ENCODE assay signal across 8 cellular contexts in the genomic region with DNA sequence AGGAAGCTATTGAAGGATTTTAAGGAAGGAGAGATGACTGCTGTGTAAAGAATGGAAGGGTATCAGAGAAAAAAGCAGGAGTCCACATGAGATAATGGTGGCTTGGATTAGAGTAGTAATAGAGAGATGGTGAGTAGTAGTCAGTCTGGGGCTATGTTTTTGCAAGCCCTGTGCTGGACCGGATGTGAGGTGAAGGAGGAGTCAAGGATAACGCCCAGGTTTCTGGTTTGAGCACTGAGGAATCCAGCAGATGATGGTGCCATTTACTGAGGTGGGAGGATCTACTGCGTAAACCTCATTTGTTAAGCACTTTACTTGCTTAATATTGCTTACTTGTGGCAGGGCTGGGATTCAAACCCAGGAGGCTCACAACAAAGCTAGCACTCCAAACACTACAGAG. TPM values are rescaled to one million over a fixed set of nuclear protein-coding genes. Genes with fewer than 3 reads are reported as not detected.
DNase-seq lines count a peak whose midpoint lies in the region; ATAC-seq lines count a peak whose summit lies in the region.

No MANE protein-coding gene starts in this region.

- H3K27ac Mint-ChIP-seq in activated CD8-positive, alpha-beta memory T cell treated with anti-CD3 and anti-CD28 coated beads, Interleukin-2, amount 10 ng/mL, durations not matched to agents 7 days and 5 days = peak overlapping the region; percentile 84
- H3K27ac Mint-ChIP-seq in activated T-helper 1 cell treated with anti-CD3 and anti-CD28 coated beads, Interleukin-12 subunit alpha, Interleukin-12 subunit beta, Interleukin-2, Interleukin-4 antibody, amounts not matched to agents 30 ng/mL and 10 ng/mL and 1 ng/mL, durations not matched to agents 14 hours and 24 hours and 36 hours = peak overlapping the region; percentile 84

- peak overlapping the region; percentile 81 for H3K4me3 ChIP-seq in iPS-15b (ENCODE audit: low read depth, low read length)

- peak overlapping the region; percentile 89 for H3K4me3 Mint-ChIP-seq in activated CD8-positive, alpha-beta memory T cell treated with anti-CD3 and anti-CD28 coated beads, Interleukin-2, amount 10 ng/mL, durations not matched to agents 7 days and 5 days
- H3K4me3 Mint-ChIP-seq in activated T-helper 1 cell treated with anti-CD3 and anti-CD28 coated beads, Interleukin-12 subunit alpha, Interleukin-12 subunit beta, Interleukin-2, Interleukin-4 antibody, amounts not matched to agents 30 ng/mL and 10 ng/mL and 1 ng/mL, durations not matched to agents 14 hours and 24 hours and 36 hours = peak overlapping the region; percentile 99

- H3K4me1 ChIP-seq in iPS-15b (ENCODE audit: control insufficient read depth, insufficient read depth, low read length) = no peaks in the 10 kb centered on the region

- H3K9ac ChIP-seq in iPS-15b (ENCODE audit: low read depth, low read length) = peak overlapping the region; percentile 92

- H3K4me1 Mint-ChIP-seq in activated CD8-positive, alpha-beta memory T cell treated with anti-CD3 and anti-CD28 coated beads, Interleukin-2, amount 10 ng/mL, durations not matched to agents 7 days and 5 days = peaks cover 41% of the 10 kb centered on the region
- H3K4me1 Mint-ChIP-seq in activated T-helper 1 cell treated with anti-CD3 and anti-CD28 coated beads, Interleukin-12 subunit alpha, Interleukin-12 subunit beta, Interleukin-2, Interleukin-4 antibody, amounts not matched to agents 30 ng/mL and 10 ng/mL and 1 ng/mL, durations not matched to agents 14 hours and 24 hours and 36 hours (ENCODE audit: low read depth) = peaks cover 46% of the 10 kb centered on the region

- CTCF ChIA-PET in activated CD8-positive, alpha-beta memory T cell treated with anti-CD3 and anti-CD28 coated beads, Interleukin-2, amount 10 ng/mL, durations not matched to agents 7 days and 5 days (lab: Charles Lee) = interaction anchor here (1.2 to 3.0 kb wide), 6 partner anchors 8 to 332 kb away, joined by 3 to 21 read pairs (median 6); partner anchors contain the start of gene SLC26A2

- H3K27me3 Mint-ChIP-seq in activated CD8-positive, alpha-beta memory T cell treated with anti-CD3 and anti-CD28 coated beads, Interleukin-2, amount 10 ng/mL, durations not matched to agents 7 days and 5 days = no peaks in the 10 kb centered on the region
- no peaks in the 10 kb centered on the region for H3K27me3 Mint-ChIP-seq in activated T-helper 1 cell treated with anti-CD3 and anti-CD28 coated beads, Interleukin-12 subunit alpha, Interleukin-12 subunit beta, Interleukin-2, Interleukin-4 antibody, amounts not matched to agents 30 ng/mL and 10 ng/mL and 1 ng/mL, durations not matched to agents 14 hours and 24 hours and 36 hours (ENCODE audit: insufficient read depth)

- H3K36me3 ChIP-seq in iPS-15b (ENCODE audit: control insufficient read depth, insufficient read depth, low read length) = no peaks in the 10 kb centered on the region

- peaks cover 11% of the 10 kb centered on the region for H3K36me3 Mint-ChIP-seq in activated CD8-positive, alpha-beta memory T cell treated with anti-CD3 and anti-CD28 coated beads, Interleukin-2, amount 10 ng/mL, durations not matched to agents 7 days and 5 days
- peaks cover 18% of the 10 kb centered on the region for H3K36me3 Mint-ChIP-seq in activated T-helper 1 cell treated with anti-CD3 and anti-CD28 coated beads, Interleukin-12 subunit alpha, Interleukin-12 subunit beta, Interleukin-2, Interleukin-4 antibody, amounts not matched to agents 30 ng/mL and 10 ng/mL and 1 ng/mL, durations not matched to agents 14 hours and 24 hours and 36 hours (ENCODE audit: low read depth)

- no peak for ATAC-seq in activated CD8-positive, alpha-beta memory T cell treated with anti-CD3 and anti-CD28 coated beads, Interleukin-2, amount 10 ng/mL, durations not matched to agents 7 days and 5 days
- no peak for ATAC-seq in HG03139 (IDR thresholded peaks at IDR 0.05; ENCODE audit: unreplicated experiment)

- H3K9me3 ChIP-seq in iPS-15b (ENCODE audit: control insufficient read depth, insufficient read depth, low read length) = no peaks in the 10 kb centered on the region

- intact Hi-C loops in activated T-helper 1 cell treated with anti-CD3 and anti-CD28 coated beads, Interleukin-12 subunit alpha, Interleukin-12 subunit beta, Interleukin-2, Interleukin-4 antibody, amounts not matched to agents 30 ng/mL and 10 ng/mL and 1 ng/mL, durations not matched to agents 14 hours and 24 hours and 36 hours (cut with micrococcal nuclease) = no loop called here

- H3K27me3 ChIP-seq in iPS-15b (ENCODE audit: control insufficient read depth, insufficient read depth, low read length) = no peaks in the 10 kb centered on the region

- no peak for DNase-seq in activated CD8-positive, alpha-beta memory T cell treated with anti-CD3 and anti-CD28 coated beads, Interleukin-2, amount 10 ng/mL, durations not matched to agents 7 days and 5 days
- no peak for DNase-seq in activated CD8-positive, alpha-beta memory T cell treated with anti-CD3 and anti-CD28 coated beads, Interleukin-2, amount 50 U/mL, for 4 hours
- no peak for DNase-seq in activated T-helper 1 cell treated with anti-CD3 and anti-CD28 coated beads, Interleukin-12 subunit alpha, Interleukin-12 subunit beta, Interleukin-2, Interleukin-4 antibody, amounts not matched to agents 30 ng/mL and 10 ng/mL and 1 ng/mL, durations not matched to agents 14 hours and 24 hours and 36 hours (ENCODE audit: low spot score)
- DNase-seq in ureter (ENCODE audit: low spot score) (no peak), amniotic stem cell (lab: John Stamatoyannopoulos, UW) (no peak)

- peak overlapping the region; percentile 65 for H3K27ac ChIP-seq in temporal lobe (ENCODE audit: low read depth, low read length)

- no peaks in the 10 kb centered on the region for H3K9me3 Mint-ChIP-seq in activated CD8-positive, alpha-beta memory T cell treated with anti-CD3 and anti-CD28 coated beads, Interleukin-2, amount 10 ng/mL, durations not matched to agents 7 days and 5 days (ENCODE audit: low read depth)
- no peaks in the 10 kb centered on the region for H3K9me3 Mint-ChIP-seq in activated T-helper 1 cell treated with anti-CD3 and anti-CD28 coated beads, Interleukin-12 subunit alpha, Interleukin-12 subunit beta, Interleukin-2, Interleukin-4 antibody, amounts not matched to agents 30 ng/mL and 10 ng/mL and 1 ng/mL, durations not matched to agents 14 hours and 24 hours and 36 hours

RNA-seq across cellular contexts. Expression of gene TIGD6, which starts 1.1 kb away (rescaled TPM):
- 1 to 10 TPM; 1.7 to 2.9 TPM for total RNA-seq in activated CD8-positive, alpha-beta memory T cell treated with anti-CD3 and anti-CD28 coated beads, Interleukin-2, amount 10 ng/mL, durations not matched to agents 7 days and 5 days
- 2.4 TPM in 2 replicates for total RNA-seq in activated T-helper 1 cell treated with anti-CD3 and anti-CD28 coated beads, Interleukin-12 subunit alpha, Interleukin-12 subunit beta, Interleukin-2, Interleukin-4 antibody, amounts not matched to agents 30 ng/mL and 10 ng/mL and 1 ng/mL, durations not matched to agents 14 hours and 24 hours and 36 hours
- total RNA-seq in temporal lobe = 2.7 TPM
- total RNA-seq in ureter = 7.0 TPM

RNA-seq across cellular contexts. Expression of gene HMGXB3, which starts 1.2 kb away (rescaled TPM):
- total RNA-seq in activated CD8-positive, alpha-beta memory T cell treated with anti-CD3 and anti-CD28 coated beads, Interleukin-2, amount 10 ng/mL, durations not matched to agents 7 days and 5 days = 10 to 100 TPM; 44.1 to 49.4 TPM
- total RNA-seq in activated T-helper 1 cell treated with anti-CD3 and anti-CD28 coated beads, Interleukin-12 subunit alpha, Interleukin-12 subunit beta, Interleukin-2, Interleukin-4 antibody, amounts not matched to agents 30 ng/mL and 10 ng/mL and 1 ng/mL, durations not matched to agents 14 hours and 24 hours and 36 hours = 49.1 and 49.9 TPM in 2 replicates
- total RNA-seq in temporal lobe (19.2 TPM), ureter (51.0 TPM)

RNA-seq across cellular contexts. Expression of gene SLC26A2, which starts 38.8 kb away (rescaled TPM):
- 1 to 10 TPM; 6.2 to 8.4 TPM for total RNA-seq in activated CD8-positive, alpha-beta memory T cell treated with anti-CD3 and anti-CD28 coated beads, Interleukin-2, amount 10 ng/mL, durations not matched to agents 7 days and 5 days
- 9.3 and 9.5 TPM in 2 replicates for total RNA-seq in activated T-helper 1 cell treated with anti-CD3 and anti-CD28 coated beads, Interleukin-12 subunit alpha, Interleukin-12 subunit beta, Interleukin-2, Interleukin-4 antibody, amounts not matched to agents 30 ng/mL and 10 ng/mL and 1 ng/mL, durations not matched to agents 14 hours and 24 hours and 36 hours
- total RNA-seq in temporal lobe (14.3 TPM), ureter (20.9 TPM)

RNA-seq across cellular contexts. Expression of gene PDE6A, which starts 54.8 kb away (rescaled TPM):
- total RNA-seq in activated CD8-positive, alpha-beta memory T cell treated with anti-CD3 and anti-CD28 coated beads, Interleukin-2, amount 10 ng/mL, durations not matched to agents 7 days and 5 days = not detected
- not detected in 2 replicates for total RNA-seq in activated T-helper 1 cell treated with anti-CD3 and anti-CD28 coated beads, Interleukin-12 subunit alpha, Interleukin-12 subunit beta, Interleukin-2, Interleukin-4 antibody, amounts not matched to agents 30 ng/mL and 10 ng/mL and 1 ng/mL, durations not matched to agents 14 hours and 24 hours and 36 hours
- total RNA-seq in temporal lobe (not detected), ureter (not detected)
